In genomic region chr13:26017196-26017921, GRCh38 we compare ENCODE assay signal across 14 cellular contexts. TPM values are rescaled to one million over a fixed set of nuclear protein-coding genes. Genes with fewer than 3 reads are reported as not detected.
DNase-seq lines count a peak whose midpoint lies in the region; ATAC-seq and TF ChIP-seq lines count a peak whose summit lies in the region.
"Had no signal": no experiment of that assay in that cellular context is flagged by ENCODE, and none has a peak within 500 bp of the region (broad histone marks: within the 10 kb centered on the region; RNA-seq: fewer than 3 reads in every experiment).

No MANE protein-coding gene starts in this region.

- peak in 1 of 2 donors; percentile 16 for DNase-seq in stimulated activated naive CD8-positive, alpha-beta T cell treated with anti-CD3 and anti-CD28 coated beads, Interleukin-15, amount 100 ng/mL, for 72 hours
- DNase-seq in stimulated activated naive CD8-positive, alpha-beta T cell treated with anti-CD3 and anti-CD28 coated beads, Interleukin-15, Interleukin-2, amounts not matched to agents 100 U/mL and 50 U/mL, for 24 hours = no peak
- DNase-seq in body of pancreas (peak in 2 of 4 donors; percentile 20), midbrain (lab: John Stamatoyannopoulos, UW) (peak; percentile 58), occipital lobe (lab: John Stamatoyannopoulos, UW) (no peak), T-helper 1 cell (no peak), mesothelial cell of epicardium (ENCODE audit: low spot score in 2 of 2, unreplicated experiment in 2 of 2) (no peak)
- DNase-seq: adrenal gland; effector memory CD4-positive, alpha-beta T cell; heart right ventricle; Karpas-422; T-helper 2 cell had no signal

- peaks cover 25% of the 10 kb centered on the region for H3K4me1 ChIP-seq in body of pancreas
- H3K4me1 ChIP-seq: adrenal gland had no signal

- H3K9me3 ChIP-seq in body of pancreas = no peaks in the 10 kb centered on the region
- H3K9me3 ChIP-seq: adrenal gland had no signal

- H3K36me3 Mint-ChIP-seq in mesothelial cell of epicardium = peaks cover 23% of the 10 kb centered on the region

- peak overlapping the region; percentile 91 to 94 for H3K27ac Mint-ChIP-seq in stimulated activated naive CD8-positive, alpha-beta T cell treated with anti-CD3 and anti-CD28 coated beads, Interleukin-15, amount 100 ng/mL, for 72 hours
- H3K27ac Mint-ChIP-seq in mesothelial cell of epicardium = no peak overlapping the region

- no peaks in the 10 kb centered on the region for H3K27me3 ChIP-seq in body of pancreas
- H3K27me3 ChIP-seq: adrenal gland had no signal

- H3K27ac ChIP-seq in body of pancreas = peak overlapping the region in 2 of 4 donors; percentile 43 to 49
- H3K27ac ChIP-seq: adrenal gland had no signal

- no peaks in the 10 kb centered on the region for H3K27me3 Mint-ChIP-seq in stimulated activated naive CD8-positive, alpha-beta T cell treated with anti-CD3 and anti-CD28 coated beads, Interleukin-15, amount 100 ng/mL, for 72 hours
- no peaks in the 10 kb centered on the region for H3K27me3 Mint-ChIP-seq in mesothelial cell of epicardium (ENCODE audit: low read depth)

- H3K4me3 Mint-ChIP-seq in stimulated activated naive CD8-positive, alpha-beta T cell treated with anti-CD3 and anti-CD28 coated beads, Interleukin-15, amount 100 ng/mL, for 72 hours = peak overlapping the region in 1 of 2 donors; percentile 57
- H3K4me3 Mint-ChIP-seq in mesothelial cell of epicardium = no peak overlapping the region

- TF ChIP-seq POLR2A in body of pancreas (IDR thresholded peaks at IDR 0.05) = no peak

- 37 to 51% methylated on average over 9 of the region's 9 CpGs for WGBS in body of pancreas, 2 donors

- ATAC-seq in stimulated activated naive CD8-positive, alpha-beta T cell treated with anti-CD3 and anti-CD28 coated beads, Interleukin-15, amount 100 ng/mL, for 72 hours = peak; percentile 82
- ATAC-seq in stimulated activated naive CD8-positive, alpha-beta T cell treated with anti-CD3 and anti-CD28 coated beads, Interleukin-15, Interleukin-2, amounts not matched to agents 100 U/mL and 50 U/mL, for 24 hours = no peak
- ATAC-seq in body of pancreas (peak; percentile 37), GM19463 (IDR thresholded peaks at IDR 0.05; ENCODE audit: unreplicated experiment) (no peak)

- H3K9me3 Mint-ChIP-seq in stimulated activated naive CD8-positive, alpha-beta T cell treated with anti-CD3 and anti-CD28 coated beads, Interleukin-15, amount 100 ng/mL, for 72 hours = peaks cover 5 to 9% of the 10 kb centered on the region in 2 donors
- H3K9me3 Mint-ChIP-seq in mesothelial cell of epicardium = peaks cover 5% of the 10 kb centered on the region

- intact Hi-C loops in body of pancreas (cut with DNase I) = no loop called here

- H3K4me3 ChIP-seq in body of pancreas = no peak overlapping the region
- H3K4me3 ChIP-seq: adrenal gland, heart right ventricle, skin epidermis had no signal

- no peak for TF ChIP-seq CTCF in body of pancreas (IDR thresholded peaks at IDR 0.05)
- no peak for TF ChIP-seq CTCF in mesothelial cell of epicardium (IDR thresholded peaks at IDR 0.05; ENCODE audit: unreplicated experiment)

- H3K4me1 Mint-ChIP-seq in stimulated activated naive CD8-positive, alpha-beta T cell treated with anti-CD3 and anti-CD28 coated beads, Interleukin-15, amount 100 ng/mL, for 72 hours = peaks cover 82% of the 10 kb centered on the region
- peaks cover 44% of the 10 kb centered on the region for H3K4me1 Mint-ChIP-seq in mesothelial cell of epicardium

- no peaks in the 10 kb centered on the region for H3K36me3 ChIP-seq in body of pancreas (replicated peaks in 1 of 2; ENCODE audit: insufficient read depth in 1 of 2, low read depth in 2 of 2)
- H3K36me3 ChIP-seq: adrenal gland, heart right ventricle had no signal

RNA-seq across cellular contexts. Expression of gene SHISA2, which starts 34.5 kb away (rescaled TPM):
- 1 to 10 TPM in 1 of 2 donors, not detected in 1; 1.8 TPM for total RNA-seq in body of pancreas
- 21.4 TPM for total RNA-seq in occipital lobe
- 4.5 to 4.9 TPM (median 4.7 TPM) in 3 replicates for total RNA-seq in mesothelial cell of epicardium

Comparison
In these comparisons a context has a peak if more than half of its experiments do, and no peak if none do; other contexts are left out.
1. ATAC-seq: peak in stimulated activated naive CD8-positive, alpha-beta T cell treated with anti-CD3 and anti-CD28 coated beads, Interleukin-15, amount 100 ng/mL, for 72 hours (single experiment) and body of pancreas (single experiment); none in stimulated activated naive CD8-positive, alpha-beta T cell treated with anti-CD3 and anti-CD28 coated beads, Interleukin-15, Interleukin-2, amounts not matched to agents 100 U/mL and 50 U/mL, for 24 hours (single experiment) and GM19463 (single experiment).